ENCODE assay signal across 1 cellular context in the genomic region with DNA sequence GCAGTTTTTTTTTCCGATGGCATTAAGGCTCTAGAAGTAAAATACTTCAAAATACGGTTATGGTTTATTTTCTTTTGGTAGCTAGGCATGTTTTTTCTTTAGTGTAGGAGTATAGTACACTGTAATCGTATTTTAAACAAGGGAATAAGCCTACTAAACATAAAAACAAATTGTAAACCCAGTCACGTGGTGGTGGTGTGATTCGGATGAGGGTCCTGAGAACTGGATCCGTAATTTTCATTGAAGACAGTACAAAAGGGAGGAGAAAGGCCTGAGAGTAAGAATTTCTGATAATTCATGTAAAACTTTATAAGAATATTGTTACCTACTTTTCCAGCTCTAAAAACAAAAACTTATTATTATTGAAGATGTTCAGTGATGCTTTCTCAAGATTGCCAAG.
TF ChIP-seq lines count a peak whose summit lies in the region.

No MANE protein-coding gene starts in this region.

TF ChIP-seq in HepG2, 621 proteins besides CTCF, POLR2A, EP300 and RAD21:
- TF ChIP-seq FOSL1 (CRISPR knock-in tag; IDR thresholded peaks at IDR 0.05; ENCODE audit: borderline replicate concordance), result no peak
- TF ChIP-seq, protein P1, sequence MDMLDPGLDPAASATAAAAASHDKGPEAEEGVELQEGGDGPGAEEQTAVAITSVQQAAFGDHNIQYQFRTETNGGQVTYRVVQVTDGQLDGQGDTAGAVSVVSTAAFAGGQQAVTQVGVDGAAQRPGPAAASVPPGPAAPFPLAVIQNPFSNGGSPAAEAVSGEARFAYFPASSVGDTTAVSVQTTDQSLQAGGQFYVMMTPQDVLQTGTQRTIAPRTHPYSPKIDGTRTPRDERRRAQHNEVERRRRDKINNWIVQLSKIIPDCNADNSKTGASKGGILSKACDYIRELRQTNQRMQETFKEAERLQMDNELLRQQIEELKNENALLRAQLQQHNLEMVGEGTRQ (IDR thresholded peaks at IDR 0.05; ENCODE audit: low read depth, low read length), result peak; percentile 31; the same call in 1 of the 2 replicates
- TF ChIP-seq, protein P1 (CRISPR knock-in tag; IDR thresholded peaks at IDR 0.05; ENCODE audit: borderline replicate concordance), result peak; percentile 62; the same call in 1 of the 2 replicates
